In genomic region chr5:135478938-135479337, GRCh38 we compare ENCODE assay signal across 35 cellular contexts. TPM values are rescaled to one million over a fixed set of nuclear protein-coding genes. Genes with fewer than 3 reads are reported as not detected.
DNase-seq lines count a peak whose midpoint lies in the region; ATAC-seq, FAIRE-seq and TF ChIP-seq lines count a peak whose summit lies in the region.
"Had no signal": no experiment of that assay in that cellular context is flagged by ENCODE, and none has a peak within 500 bp of the region (broad histone marks: within the 10 kb centered on the region; RNA-seq: fewer than 3 reads in every experiment).

No MANE protein-coding gene starts in this region.

- 29 to 75% methylated on average over 1 to 4 of the region's 4 CpGs for WGBS in endodermal cell (ENCODE audit: insufficient coverage in 1 of 2, insufficient read length in 1 of 2), 2 experiments

- H3K27me3 Mint-ChIP-seq in endodermal cell (ENCODE audit: insufficient read depth), result peaks cover 34% of the 10 kb centered on the region

- no peaks in the 10 kb centered on the region for H3K9me3 ChIP-seq in endodermal cell (ENCODE audit: control insufficient read depth, low read length)
- H3K9me3 ChIP-seq: ascending aorta, left ventricle myocardium inferior, prostate gland, sigmoid colon, suprapubic skin had no signal

- H3K27me3 ChIP-seq in endodermal cell (ENCODE audit: control insufficient read depth, insufficient read depth, low read length, poor library complexity, severe bottlenecking), result peaks cover 94% of the 10 kb centered on the region
- H3K27me3 ChIP-seq: ascending aorta had no signal

- no peak overlapping the region for H3K4me3 Mint-ChIP-seq in endodermal cell
- H3K4me3 Mint-ChIP-seq: activated naive CD8-positive, alpha-beta T cell treated with anti-CD3 and anti-CD28 coated beads, Interleukin-2, amount 10 ng/mL, durations not matched to agents 7 days and 5 days; CD14-positive monocyte; mesothelial cell of epicardium; T-helper 1 cell treated with Interleukin-12 subunit alpha and Interleukin-12 subunit beta and Interleukin-4 antibody, amounts not matched to agents 30 μg/mL and 1 μg/mL, for 36 hours had no signal

- H3K9me3 Mint-ChIP-seq in endodermal cell, result no peaks in the 10 kb centered on the region
- H3K9me3 Mint-ChIP-seq: activated naive CD8-positive, alpha-beta T cell treated with anti-CD3 and anti-CD28 coated beads, Interleukin-2, amount 10 ng/mL, durations not matched to agents 7 days and 5 days; mesothelial cell of epicardium; naive B cell; T-helper 1 cell treated with Interleukin-12 subunit alpha and Interleukin-12 subunit beta and Interleukin-4 antibody, amounts not matched to agents 30 μg/mL and 1 μg/mL, for 36 hours had no signal

- peak; percentile 51 for TF ChIP-seq CTCF in endodermal cell (conservative IDR thresholded peaks at IDR 0.05)

- H3K4me1 ChIP-seq in endodermal cell (ENCODE audit: control insufficient read depth, insufficient read depth, low read length), result peaks cover 13% of the 10 kb centered on the region
- H3K4me1 ChIP-seq: ascending aorta, left ventricle myocardium inferior, prostate gland, sigmoid colon, suprapubic skin had no signal

- H3K36me3 ChIP-seq in endodermal cell (ENCODE audit: control insufficient read depth, insufficient read depth, low read length), result no peaks in the 10 kb centered on the region
- H3K36me3 ChIP-seq: ascending aorta, left ventricle myocardium inferior, prostate gland, sigmoid colon, suprapubic skin had no signal

- FAIRE-seq in RCC 7860 (lab: Jason Lieb, UNC), result no peak
- FAIRE-seq: GM12891, islet of Langerhans had no signal

- H3K36me3 Mint-ChIP-seq in endodermal cell (ENCODE audit: low read depth), result no peaks in the 10 kb centered on the region
- H3K36me3 Mint-ChIP-seq: activated naive CD8-positive, alpha-beta T cell treated with anti-CD3 and anti-CD28 coated beads, Interleukin-2, amount 10 ng/mL, durations not matched to agents 7 days and 5 days; CD14-positive monocyte; mesothelial cell of epicardium; naive B cell had no signal

- no peak overlapping the region for H3K27ac Mint-ChIP-seq in endodermal cell
- H3K27ac Mint-ChIP-seq: activated naive CD8-positive, alpha-beta T cell treated with anti-CD3 and anti-CD28 coated beads, Interleukin-2, amount 10 ng/mL, durations not matched to agents 7 days and 5 days; CD14-positive monocyte; mesothelial cell of epicardium; naive B cell; T-helper 1 cell treated with Interleukin-12 subunit alpha and Interleukin-12 subunit beta and Interleukin-4 antibody, amounts not matched to agents 30 μg/mL and 1 μg/mL, for 36 hours had no signal

- H3K4me3 ChIP-seq in endodermal cell (ENCODE audit: low read length), result no peak overlapping the region
- H3K4me3 ChIP-seq: ascending aorta, left ventricle myocardium inferior, prostate gland, sigmoid colon, SK-N-MC, suprapubic skin had no signal

- DNase-seq in DMS 273 (lab: John Stamatoyannopoulos, UW; ENCODE audit: unreplicated experiment) (peak; percentile 38), DMS 273 treated with DMSO at 0.1 percent for 48 hours (lab: John Stamatoyannopoulos, UW) (no peak), COLO668 (lab: John Stamatoyannopoulos, UW; ENCODE audit: unreplicated experiment) (peak; percentile 7), NCI-H774 (lab: John Stamatoyannopoulos, UW) (peak; percentile 2), endodermal cell (peak; percentile 80), NCI-H2171 (lab: John Stamatoyannopoulos, UW) (no peak), RCC 7860 (ENCODE audit: low spot score) (no peak)
- DNase-seq: activated CD4-positive, alpha-beta T cell treated with anti-CD3 and anti-CD28 coated beads for 4 hours; activated CD8-positive, alpha-beta memory T cell treated with anti-CD3 and anti-CD28 coated beads for 24 hours; activated gamma-delta T cell; activated naive CD8-positive, alpha-beta T cell treated with anti-CD3 and anti-CD28 coated beads, Interleukin-2, amount 10 ng/mL, durations not matched to agents 7 days and 5 days; caudate nucleus; EL; Karpas-422; left ventricle myocardium inferior; naive B cell; NCI-H1694; nucleus accumbens; RPMI8226; sigmoid colon; stimulated activated naive CD4-positive, alpha-beta T cell had no signal

- ATAC-seq in HG02970 (IDR thresholded peaks at IDR 0.05; ENCODE audit: low FRiP score, unreplicated experiment), result no peak

- H3K4me1 Mint-ChIP-seq in endodermal cell, result peaks cover 32% of the 10 kb centered on the region
- H3K4me1 Mint-ChIP-seq: activated naive CD8-positive, alpha-beta T cell treated with anti-CD3 and anti-CD28 coated beads, Interleukin-2, amount 10 ng/mL, durations not matched to agents 7 days and 5 days; naive B cell had no signal

- no peak overlapping the region for H3K27ac ChIP-seq in endodermal cell (ENCODE audit: low read depth, low read length)
- H3K27ac ChIP-seq: 22Rv1, ascending aorta, left ventricle myocardium inferior, prostate gland, sigmoid colon, SK-N-MC, suprapubic skin had no signal

- H3K9ac ChIP-seq in endodermal cell (ENCODE audit: extremely low read depth, low read length, poor library complexity, severe bottlenecking), result no peak overlapping the region

RNA-seq across cellular contexts. Expression of gene TIFAB, which starts 26.8 kb away (rescaled TPM):
- not detected for total RNA-seq in endodermal cell
- polyA plus RNA-seq in endodermal cell (2013, experiment 1 of 2), result not detected
- not detected for polyA plus RNA-seq in endodermal cell (2013, experiment 2 of 2)
- total RNA-seq: activated naive CD8-positive, alpha-beta T cell treated with anti-CD3 and anti-CD28 coated beads, Interleukin-2, amount 10 ng/mL, durations not matched to agents 7 days and 5 days; ascending aorta; dermis microvascular lymphatic vessel endothelial cell; left ventricle myocardium inferior; mesothelial cell of epicardium; NCI-H460; prostate gland; sigmoid colon; ureter had no signal

RNA-seq across cellular contexts. Expression of gene DCANP1, which starts 31.8 kb away (rescaled TPM):
- not detected for total RNA-seq in endodermal cell
- not detected for polyA plus RNA-seq in endodermal cell (2013, experiment 1 of 2)
- not detected for polyA plus RNA-seq in endodermal cell (2013, experiment 2 of 2)
- total RNA-seq: activated naive CD8-positive, alpha-beta T cell treated with anti-CD3 and anti-CD28 coated beads, Interleukin-2, amount 10 ng/mL, durations not matched to agents 7 days and 5 days; ascending aorta; dermis microvascular lymphatic vessel endothelial cell; left ventricle myocardium inferior; mesothelial cell of epicardium; NCI-H460; prostate gland; sigmoid colon; suprapubic skin; ureter had no signal

RNA-seq across cellular contexts. Expression of gene NEUROG1, which starts 56.8 kb away (rescaled TPM):
- total RNA-seq in endodermal cell, result not detected
- 10.2 TPM for polyA plus RNA-seq in endodermal cell (2013, experiment 1 of 2)
- polyA plus RNA-seq in endodermal cell (2013, experiment 2 of 2), result 7.4 TPM
- total RNA-seq: activated naive CD8-positive, alpha-beta T cell treated with anti-CD3 and anti-CD28 coated beads, Interleukin-2, amount 10 ng/mL, durations not matched to agents 7 days and 5 days; ascending aorta; dermis microvascular lymphatic vessel endothelial cell; left ventricle myocardium inferior; mesothelial cell of epicardium; NCI-H460; prostate gland; sigmoid colon; suprapubic skin; ureter had no signal
- polyA plus RNA-seq: CD14-positive monocyte, sigmoid colon had no signal

Comparison
In these comparisons a context has a peak if more than half of its experiments do, and no peak if none do; other contexts are left out.
1. DNase-seq: peak in DMS 273 (single experiment), COLO668 (single experiment), NCI-H774 (single experiment) and endodermal cell (single experiment); none in DMS 273 treated with DMSO at 0.1 percent for 48 hours (single experiment), NCI-H2171 (single experiment) and RCC 7860 (single experiment).